8 cellular contexts compared by ENCODE assay signal in the genomic region with DNA sequence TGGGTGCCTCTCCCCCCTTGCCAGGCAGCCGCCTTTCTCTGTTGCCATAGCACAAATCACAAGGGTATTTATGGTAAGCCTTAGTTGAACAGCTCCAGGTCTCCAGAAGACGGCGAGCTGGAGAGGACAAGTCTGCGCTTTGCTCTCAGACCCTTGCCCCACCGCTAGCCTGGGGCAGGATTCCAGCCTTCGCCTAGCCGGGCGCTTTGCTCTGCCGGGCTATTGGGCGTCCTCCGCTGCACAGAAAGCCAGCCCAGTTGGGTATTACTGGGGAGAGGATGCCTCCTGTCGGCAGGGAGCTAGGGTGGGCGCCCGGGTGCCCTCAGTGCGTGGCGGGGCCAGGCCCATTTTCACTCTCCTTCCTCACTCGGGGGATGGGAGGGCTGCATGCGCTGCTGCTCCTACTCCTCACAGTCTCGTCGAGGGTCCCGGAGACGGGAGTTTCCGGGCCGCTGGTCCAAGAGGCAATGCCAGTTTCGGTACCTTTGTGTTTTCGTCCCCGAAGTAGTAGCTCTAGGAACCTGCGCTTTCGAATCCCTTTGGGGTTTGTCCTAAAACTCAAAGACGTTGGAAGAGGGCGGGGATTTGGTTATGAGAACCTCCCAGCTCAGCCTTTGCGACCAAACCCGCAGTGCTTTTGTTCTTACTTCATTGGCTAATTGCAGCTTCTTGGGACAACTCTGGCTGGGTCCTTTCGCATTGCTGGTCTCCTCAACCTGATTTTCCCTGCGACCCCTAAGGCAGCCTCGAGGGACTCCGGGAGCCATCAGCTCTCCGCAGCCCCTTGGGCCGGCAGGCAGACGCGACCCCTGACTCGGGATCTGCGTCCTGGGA. TPM values are rescaled to one million over a fixed set of nuclear protein-coding genes. Genes with fewer than 3 reads are reported as not detected.
DNase-seq lines count a peak whose midpoint lies in the region; ATAC-seq and TF ChIP-seq lines count a peak whose summit lies in the region.

No MANE protein-coding gene starts in this region.

- 0 out of 2 replicates have a peak, but pooled peaks cover 10% of the 10 kb centered on the region for H3K4me1 ChIP-seq in MM.1S (ENCODE audit: low read length)
- peaks cover 8% of the 10 kb centered on the region for H3K4me1 ChIP-seq in right cardiac atrium (ENCODE audit: control insufficient read depth, insufficient read depth, low read length)
- peaks cover 17% of the 10 kb centered on the region for H3K4me1 ChIP-seq in smooth muscle cell (ENCODE audit: low read depth)

- H4K20me1 ChIP-seq in MM.1S (ENCODE audit: insufficient read depth, low read length): no peaks in the 10 kb centered on the region
- peaks cover 1% of the 10 kb centered on the region for H4K20me1 ChIP-seq in smooth muscle cell (ENCODE audit: low read depth)

- H3F3A ChIP-seq in MM.1S (ENCODE audit: insufficient read depth, low read length) (no peaks in the 10 kb centered on the region), smooth muscle cell (ENCODE audit: low read depth) (no peaks in the 10 kb centered on the region)

- H3K4me2 ChIP-seq in MM.1S (ENCODE audit: low read depth, low read length): peak overlapping the region; percentile 90
- peak overlapping the region; percentile 83 for H3K4me2 ChIP-seq in smooth muscle cell

- intact Hi-C loops in right cardiac atrium (cut with DNase I): loop anchor here in 3 of 4 donors (10.0 kb wide), 2 partner anchors 402 to 512 kb away; no protein-coding TSS in a partner anchor

- H3K27me3 ChIP-seq in MM.1S (replicated peaks; ENCODE audit: insufficient read depth, low read length): peaks cover 21% of the 10 kb centered on the region
- H3K27me3 ChIP-seq in right cardiac atrium (ENCODE audit: control insufficient read depth, insufficient read depth): no peaks in the 10 kb centered on the region
- H3K27me3 ChIP-seq in smooth muscle cell (ENCODE audit: low read depth): peaks cover 84% of the 10 kb centered on the region

- TF ChIP-seq CTCF in MM.1S (IDR thresholded peaks at IDR 0.05; ENCODE audit: low read length) (peak; percentile 42), smooth muscle cell (IDR thresholded peaks at IDR 0.05; ENCODE audit: borderline replicate concordance, insufficient read depth, poor library complexity, severe bottlenecking) (peak; percentile 41)

- peaks cover 83% of the 10 kb centered on the region for H3K27me3 Mint-ChIP-seq in activated T-cell treated with anti-CD3 and anti-CD28 coated beads, Interleukin-2, amount 50 U/mL, for 72 hours (ENCODE audit: low read depth)

- H3K9me3 Mint-ChIP-seq in activated T-cell treated with anti-CD3 and anti-CD28 coated beads, Interleukin-2, amount 50 U/mL, for 72 hours: no peaks in the 10 kb centered on the region

- H3K4me3 ChIP-seq in MM.1S (ENCODE audit: low read length): peak overlapping the region; percentile 62
- no peak overlapping the region for H3K4me3 ChIP-seq in right cardiac atrium (ENCODE audit: low read length)
- H3K4me3 ChIP-seq in smooth muscle cell: peak overlapping the region; percentile 45

- ATAC-seq in activated T-cell treated with anti-CD3 and anti-CD28 coated beads, Interleukin-2, amount 50 U/mL, for 72 hours (replicated peaks in 1 of 2): peak; percentile 44 to 49
- ATAC-seq in right cardiac atrium (no peak), HG03565 (IDR thresholded peaks at IDR 0.05; ENCODE audit: unreplicated experiment) (no peak)

- H3K9me3 ChIP-seq in MM.1S (replicated peaks; ENCODE audit: insufficient read depth, low read length) (no peaks in the 10 kb centered on the region), right cardiac atrium (ENCODE audit: control insufficient read depth, low read length) (no peaks in the 10 kb centered on the region), smooth muscle cell (replicated peaks; ENCODE audit: low read depth) (no peaks in the 10 kb centered on the region)

- H3K36me3 Mint-ChIP-seq in activated T-cell treated with anti-CD3 and anti-CD28 coated beads, Interleukin-2, amount 50 U/mL, for 72 hours (ENCODE audit: insufficient read depth in 2 of 2): peaks cover 2 to 4% of the 10 kb centered on the region in 2 donors

- no peak overlapping the region for H3K27ac Mint-ChIP-seq in activated T-cell treated with anti-CD3 and anti-CD28 coated beads, Interleukin-2, amount 50 U/mL, for 72 hours

- WGBS in right cardiac atrium: 4% methylated on average over 43 of the region's 43 CpGs
- WGBS in smooth muscle cell (ENCODE audit: low lambda C conversion rate): 7% methylated on average over 43 of the region's 43 CpGs

- H3K79me2 ChIP-seq in MM.1S (ENCODE audit: low read length) (no peaks in the 10 kb centered on the region), smooth muscle cell (ENCODE audit: low read depth) (no peaks in the 10 kb centered on the region)

- H3K36me3 ChIP-seq in MM.1S (replicated peaks; ENCODE audit: insufficient read depth, low read length) (no peaks in the 10 kb centered on the region), smooth muscle cell (ENCODE audit: low read depth) (no peaks in the 10 kb centered on the region)

- H3K9ac ChIP-seq in MM.1S (ENCODE audit: low read length) (no peak overlapping the region), smooth muscle cell (ENCODE audit: low read depth) (no peak overlapping the region)

- H2AFZ ChIP-seq in MM.1S (ENCODE audit: low read length) (peak overlapping the region; percentile 91), smooth muscle cell (ENCODE audit: low read depth) (peak overlapping the region; percentile 57)

- H3K27ac ChIP-seq in MM.1S (ENCODE audit: low read length) (no peak overlapping the region), right cardiac atrium (ENCODE audit: low read length) (no peak overlapping the region), smooth muscle cell (ENCODE audit: low read depth) (no peak overlapping the region)

- DNase-seq in EH (ENCODE audit: low read depth) (peak; percentile 75), MM.1S (peak; percentile 30), right cardiac atrium (peak in 2 of 3 donors; percentile 20 to 64), smooth muscle cell (lab: John Stamatoyannopoulos, UW; ENCODE audit: unreplicated experiment) (no peak), GDM1 (lab: John Stamatoyannopoulos, UW) (no peak), glomerular visceral epithelial cell (ENCODE audit: extremely low spot score) (no peak)
- DNase-seq in activated T-cell treated with anti-CD3 and anti-CD28 coated beads, Interleukin-2, amount 50 U/mL, for 72 hours: peak; percentile 69

- H3K9me2 ChIP-seq in MM.1S (replicated peaks; ENCODE audit: insufficient read depth, low read length): no peaks in the 10 kb centered on the region

- H3K4me3 Mint-ChIP-seq in activated T-cell treated with anti-CD3 and anti-CD28 coated beads, Interleukin-2, amount 50 U/mL, for 72 hours: peak overlapping the region; percentile 77 to 78

- peaks cover 56% of the 10 kb centered on the region for H3K4me1 Mint-ChIP-seq in activated T-cell treated with anti-CD3 and anti-CD28 coated beads, Interleukin-2, amount 50 U/mL, for 72 hours (ENCODE audit: low read depth)

RNA-seq across cellular contexts. Expression of gene DLX2, which starts 3.6 kb away (rescaled TPM):
- under 1 TPM; 0.23 to 0.24 TPM for total RNA-seq in activated T-cell treated with anti-CD3 and anti-CD28 coated beads, Interleukin-2, amount 50 U/mL, for 72 hours
- total RNA-seq in right cardiac atrium (not detected), smooth muscle cell (1.9 and 3.6 TPM in 2 replicates)
- polyA plus RNA-seq in right cardiac atrium (not detected), smooth muscle cell (1.9 and 8.5 TPM in 2 replicates)

RNA-seq across cellular contexts. Expression of gene DLX1, which starts 21.0 kb away (rescaled TPM):
- under 1 TPM in 1 of 2 donors, not detected in 1; 0.24 TPM for total RNA-seq in activated T-cell treated with anti-CD3 and anti-CD28 coated beads, Interleukin-2, amount 50 U/mL, for 72 hours
- under 1 TPM in 2 of 4 donors, not detected in 2; 0.18 to 0.23 TPM for total RNA-seq in right cardiac atrium
- polyA plus RNA-seq in right cardiac atrium: 0.23 TPM
- 2.0 and 3.5 TPM in 2 replicates for total RNA-seq in smooth muscle cell
- polyA plus RNA-seq in smooth muscle cell: 3.3 and 8.0 TPM in 2 replicates

Comparison
In these comparisons a context has a peak if more than half of its experiments do, and no peak if none do; other contexts are left out.
1. DNase-seq: peak in EH (single experiment), MM.1S (single experiment), activated T-cell treated with anti-CD3 and anti-CD28 coated beads, Interleukin-2, amount 50 U/mL, for 72 hours (2 of 2) and right cardiac atrium (2 of 3); none in smooth muscle cell (single experiment), GDM1 (single experiment) and glomerular visceral epithelial cell (single experiment).
2. ATAC-seq: peak in activated T-cell treated with anti-CD3 and anti-CD28 coated beads, Interleukin-2, amount 50 U/mL, for 72 hours (2 of 2); none in right cardiac atrium (0 of 2) and HG03565 (single experiment).